Comparison of ENCODE assay signal across 18 cellular contexts in the genomic region with DNA sequence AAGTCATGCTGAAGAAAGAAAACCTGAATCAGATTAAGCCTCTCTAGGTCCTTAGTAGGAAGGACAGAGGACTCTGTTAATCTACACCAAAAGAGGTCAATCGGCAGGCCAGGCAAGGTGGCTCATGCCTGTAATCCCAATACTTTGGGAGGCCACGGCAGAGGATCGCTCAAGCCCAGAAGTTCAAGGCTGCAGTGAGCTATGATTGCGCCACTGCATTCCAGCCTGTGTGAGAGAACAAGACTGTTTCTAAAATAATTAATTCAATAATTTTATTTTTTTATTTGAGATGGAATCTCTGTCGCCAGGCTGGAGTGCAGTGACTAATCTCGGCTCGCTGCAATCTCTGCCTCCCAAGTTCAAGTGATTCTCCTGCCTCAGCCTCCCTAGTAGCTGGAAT. TPM values are rescaled to one million over a fixed set of nuclear protein-coding genes. Genes with fewer than 3 reads are reported as not detected.
DNase-seq lines count a peak whose midpoint lies in the region; ATAC-seq and TF ChIP-seq lines count a peak whose summit lies in the region.
"Had no signal": no experiment of that assay in that cellular context is flagged by ENCODE, and none has a peak within 500 bp of the region (broad histone marks: within the 10 kb centered on the region; RNA-seq: fewer than 3 reads in every experiment).

No MANE protein-coding gene starts in this region.

- no peaks in the 10 kb centered on the region for H3K27me3 ChIP-seq in spleen (replicated peaks in 1 of 7)
- no peaks in the 10 kb centered on the region for H3K27me3 ChIP-seq in vagina
- H3K27me3 ChIP-seq: BLaER1 treated with 17β-estradiol and CSF1 and Interleukin-3, amounts not matched to agents 10 nM and 100 nM had no signal

- TF ChIP-seq POLR2A in spleen (IDR thresholded peaks at IDR 0.05) (no peak), vagina (IDR thresholded peaks at IDR 0.05) (no peak)

- H3K4me1 Mint-ChIP-seq in activated T-cell treated with anti-CD3 and anti-CD28 coated beads, Interleukin-2, amount 50 U/mL, for 24 hours (ENCODE audit: low read depth): peaks cover 33% of the 10 kb centered on the region
- peaks cover 21% of the 10 kb centered on the region for H3K4me1 Mint-ChIP-seq in activated T-cell treated with anti-CD3 and anti-CD28 coated beads, Interleukin-2, amount 50 U/mL, for 4 hours (ENCODE audit: low read depth)

- no peaks in the 10 kb centered on the region for H3K9me3 Mint-ChIP-seq in activated T-cell treated with anti-CD3 and anti-CD28 coated beads, Interleukin-2, amount 50 U/mL, for 24 hours
- H3K9me3 Mint-ChIP-seq in activated T-cell treated with anti-CD3 and anti-CD28 coated beads, Interleukin-2, amount 50 U/mL, for 4 hours: no peaks in the 10 kb centered on the region
- H3K9me3 Mint-ChIP-seq: CD4-positive, alpha-beta T cell; CD8-positive, alpha-beta T cell had no signal

- peak overlapping the region; percentile 29 for H3K27ac Mint-ChIP-seq in activated T-cell treated with anti-CD3 and anti-CD28 coated beads, Interleukin-2, amount 50 U/mL, for 24 hours
- H3K27ac Mint-ChIP-seq: B cell; CD4-positive, alpha-beta T cell; CD8-positive, alpha-beta T cell had no signal

- H3K36me3 ChIP-seq in spleen: peaks cover 6 to 86% (median 77%) of the 10 kb centered on the region in 6 donors
- peaks cover 0 to 71% of the 10 kb centered on the region in 2 donors for H3K36me3 ChIP-seq in vagina

- H3K9me3 ChIP-seq in spleen: no peaks in the 10 kb centered on the region
- H3K9me3 ChIP-seq in vagina: no peaks in the 10 kb centered on the region
- H3K9me3 ChIP-seq: A549, Caco-2 had no signal

- DNase-seq in activated T-cell treated with anti-CD3 and anti-CD28 coated beads, Interleukin-2, amount 50 U/mL, for 24 hours: no peak
- no peak for DNase-seq in activated T-cell treated with anti-CD3 and anti-CD28 coated beads, Interleukin-2, amount 50 U/mL, for 4 hours
- DNase-seq in iris pigment epithelial cell (ENCODE audit: low read depth) (peak; percentile 9), spleen (peak; percentile 29), vagina (ENCODE audit: extremely low spot score in 2 of 2) (no peak)
- DNase-seq: AML-193; Caco-2; Calu3; CD4-positive, alpha-beta T cell; CD8-positive, alpha-beta T cell; DMS79 treated with DMSO at 0.1 percent for 48 hours; GF-D8 had no signal

- H3K4me1 ChIP-seq in spleen (peaks cover 16 to 59% (median 26%) of the 10 kb centered on the region in 6 donors), vagina (peaks cover 20% of the 10 kb centered on the region)

- no peak for ATAC-seq in activated T-cell treated with anti-CD3 and anti-CD28 coated beads, Interleukin-2, amount 50 U/mL, for 4 hours
- no peak for ATAC-seq in HG02763 (IDR thresholded peaks at IDR 0.05; ENCODE audit: unreplicated experiment)
- ATAC-seq: A549; CD8-positive, alpha-beta T cell had no signal

- peaks cover 77% of the 10 kb centered on the region for H3K36me3 Mint-ChIP-seq in activated T-cell treated with anti-CD3 and anti-CD28 coated beads, Interleukin-2, amount 50 U/mL, for 24 hours (ENCODE audit: low read depth)
- peaks cover 40% of the 10 kb centered on the region for H3K36me3 Mint-ChIP-seq in activated T-cell treated with anti-CD3 and anti-CD28 coated beads, Interleukin-2, amount 50 U/mL, for 4 hours (ENCODE audit: insufficient read depth)

- TF ChIP-seq CTCF in spleen (IDR thresholded peaks at IDR 0.05 in 8 of 11, conservative IDR thresholded peaks at IDR 0.05 in 3 of 11) (no peak), vagina (IDR thresholded peaks at IDR 0.05) (no peak)

- H3K4me3 Mint-ChIP-seq in activated T-cell treated with anti-CD3 and anti-CD28 coated beads, Interleukin-2, amount 50 U/mL, for 24 hours: no peak overlapping the region
- no peak overlapping the region for H3K4me3 Mint-ChIP-seq in activated T-cell treated with anti-CD3 and anti-CD28 coated beads, Interleukin-2, amount 50 U/mL, for 4 hours
- H3K4me3 Mint-ChIP-seq: B cell; CD4-positive, alpha-beta T cell; CD8-positive, alpha-beta T cell had no signal

- intact Hi-C loops in spleen (cut with DNase I; ENCODE audit: low total_unique reads) (no loop called here), vagina (cut with DNase I) (no loop called here)

- H3K4me3 ChIP-seq in spleen (no peak overlapping the region), vagina (no peak overlapping the region)
- H3K4me3 ChIP-seq: A549; BLaER1 treated with 17β-estradiol and CSF1 and Interleukin-3, amounts not matched to agents 10 nM and 100 nM had no signal

- WGBS in spleen, 5 donors: 93 to 99% (median 97%) methylated on average over 7 of the region's 7 CpGs

- H3K27ac ChIP-seq in spleen (no peak overlapping the region), vagina (no peak overlapping the region)
- H3K27ac ChIP-seq: 22Rv1; A549; BLaER1 treated with 17β-estradiol and CSF1 and Interleukin-3, amounts not matched to agents 10 nM and 100 nM; C4-2B had no signal

- no peaks in the 10 kb centered on the region for H3K27me3 Mint-ChIP-seq in activated T-cell treated with anti-CD3 and anti-CD28 coated beads, Interleukin-2, amount 50 U/mL, for 24 hours
- no peaks in the 10 kb centered on the region for H3K27me3 Mint-ChIP-seq in activated T-cell treated with anti-CD3 and anti-CD28 coated beads, Interleukin-2, amount 50 U/mL, for 4 hours (ENCODE audit: low read depth)
- H3K27me3 Mint-ChIP-seq: B cell; CD4-positive, alpha-beta T cell had no signal

RNA-seq across cellular contexts. Expression of a gene that starts 4.5 kb away (rescaled TPM):
- total RNA-seq in activated T-cell treated with anti-CD3 and anti-CD28 coated beads, Interleukin-2, amount 50 U/mL, for 4 hours: 100 to 1,000 TPM; 515 to 540 (median 521) TPM
- 100 to 1,000 TPM; 122 to 183 (median 156) TPM for total RNA-seq in spleen
- 100 to 1,000 TPM in 2 of 3 donors, 10 to 100 TPM in 1; 93.6 to 129 (median 128) TPM for polyA plus RNA-seq in spleen
- 158 TPM for total RNA-seq in vagina

RNA-seq across cellular contexts. Expression of a gene that starts 4.7 kb away (rescaled TPM):
- 100 to 1,000 TPM; 124 to 141 (median 129) TPM for total RNA-seq in activated T-cell treated with anti-CD3 and anti-CD28 coated beads, Interleukin-2, amount 50 U/mL, for 4 hours
- 10 to 100 TPM; 17.5 to 29.8 (median 24.5) TPM for total RNA-seq in spleen
- 10 to 100 TPM in 1 of 3 donors, 1 to 10 TPM in 2; 8.1 to 13.5 (median 9.8) TPM for polyA plus RNA-seq in spleen
- 20.6 TPM for total RNA-seq in vagina

RNA-seq across cellular contexts. Expression of a gene that starts 35.9 kb away (rescaled TPM):
- total RNA-seq in activated T-cell treated with anti-CD3 and anti-CD28 coated beads, Interleukin-2, amount 50 U/mL, for 4 hours: 10 to 100 TPM; 17.1 to 19.7 (median 18.4) TPM
- total RNA-seq in spleen: 10 to 100 TPM; 15.1 to 25.0 (median 15.9) TPM
- 10 to 100 TPM; 18.9 to 20.2 (median 20.2) TPM for polyA plus RNA-seq in spleen
- total RNA-seq in vagina: 40.8 TPM

Comparison
In these comparisons a context has a peak if more than half of its experiments do, and no peak if none do; other contexts are left out.
1. DNase-seq: peak in iris pigment epithelial cell (single experiment) and spleen (single experiment); none in activated T-cell treated with anti-CD3 and anti-CD28 coated beads, Interleukin-2, amount 50 U/mL, for 24 hours (single experiment), activated T-cell treated with anti-CD3 and anti-CD28 coated beads, Interleukin-2, amount 50 U/mL, for 4 hours (single experiment) and vagina (0 of 2).